Comparison of ENCODE assay signal across 1 cellular context in genomic region chr17:46976626-46977270, GRCh38.
TF ChIP-seq lines count a peak whose summit lies in the region.

No MANE protein-coding gene starts in this region.

TF ChIP-seq in K562, 482 proteins besides CTCF, POLR2A, EP300 and RAD21 (continued from another document and continues in another):
- TF ChIP-seq ZNF277 (CRISPR knock-in tag; IDR thresholded peaks at IDR 0.05; ENCODE audit: borderline replicate concordance) (no peak), STAT5B (CRISPR knock-in tag; IDR thresholded peaks at IDR 0.05) (no peak), U2AF1 (optimal IDR thresholded peaks at IDR 0.05; ENCODE audit: low read depth, low read length) (no peak), ZNF778 (CRISPR knock-in tag; IDR thresholded peaks at IDR 0.05) (no peak), NR4A1 (CRISPR knock-in tag; IDR thresholded peaks at IDR 0.05) (no peak), NR4A1 (tag; IDR thresholded peaks at IDR 0.05) (no peak), XRCC5 (IDR thresholded peaks at IDR 0.05; ENCODE audit: low read depth, low read length) (peak; percentile 63; the same call in 1 of the 2 replicates), ARID2 (IDR thresholded peaks at IDR 0.05) (no peak), ZNF583 (CRISPR knock-in tag; IDR thresholded peaks at IDR 0.05) (no peak), ZNF354B (CRISPR knock-in tag; IDR thresholded peaks at IDR 0.05) (no peak), ZNF347 (CRISPR knock-in tag; IDR thresholded peaks at IDR 0.05; ENCODE audit: low read depth) (no peak), ZNF274 (IDR thresholded peaks at IDR 0.05; ENCODE audit: borderline replicate concordance, low read depth, low read length) (no peak), FOSL1 (tag; conservative IDR thresholded peaks at IDR 0.05) (peak; percentile 68), BHLHE40 (IDR thresholded peaks at IDR 0.05; ENCODE audit: low read length) (no peak), ARHGAP35 (IDR thresholded peaks at IDR 0.05; ENCODE audit: partially characterized antibody) (no peak), RBM17 (IDR thresholded peaks at IDR 0.05; ENCODE audit: borderline replicate concordance, low read depth, low read length) (no peak), TAF1 (IDR thresholded peaks at IDR 0.05; ENCODE audit: control insufficient read depth, extremely low read depth, insufficient read depth, low read length, severe bottlenecking) (no peak), POLR2AphosphoS5 (IDR thresholded peaks at IDR 0.05; ENCODE audit: control insufficient read depth, insufficient read depth, low read depth, low read length) (peak; percentile 42; the same call in 1 of the 2 replicates), NCOA2 (IDR thresholded peaks at IDR 0.05; ENCODE audit: partially characterized antibody in 2 of 2) (no peak), CSDE1 (IDR thresholded peaks at IDR 0.05) (no peak), MYNN (IDR thresholded peaks at IDR 0.05) (no peak), MYNN (CRISPR knock-in tag; IDR thresholded peaks at IDR 0.05) (no peak), PHF20 (IDR thresholded peaks at IDR 0.05; ENCODE audit: partially characterized antibody) (no peak), MCM5 (IDR thresholded peaks at IDR 0.05; ENCODE audit: low read depth) (no peak), SMAD1 (IDR thresholded peaks at IDR 0.05; ENCODE audit: low read depth, low read length, partially characterized antibody) (no peak), ZNF24 (IDR thresholded peaks at IDR 0.05) (no peak), LARP7 (IDR thresholded peaks at IDR 0.05) (no peak), CREB5 (CRISPR knock-in tag; IDR thresholded peaks at IDR 0.05) (no peak), RBBP5 (IDR thresholded peaks at IDR 0.05; ENCODE audit: borderline replicate concordance, insufficient read depth, low read length, poor library complexity, severe bottlenecking) (no peak), ARID1B (IDR thresholded peaks at IDR 0.05) (peak; percentile 76), ZBTB8A (IDR thresholded peaks at IDR 0.05; ENCODE audit: partially characterized antibody) (no peak), ATF3 (IDR thresholded peaks at IDR 0.05) (peak; percentile 66), ATF3 (CRISPR knock-in tag; conservative IDR thresholded peaks at IDR 0.05) (peak; percentile 74; the same call in 1 of the 2 replicates), USF1 (CRISPR knock-in tag; IDR thresholded peaks at IDR 0.05) (no peak), ZFX (CRISPR knock-in tag; IDR thresholded peaks at IDR 0.05) (no peak), ZKSCAN3 (CRISPR knock-in tag; IDR thresholded peaks at IDR 0.05) (no peak), EGR1 (conservative IDR thresholded peaks at IDR 0.05) (no peak), MTA3 (IDR thresholded peaks at IDR 0.05; ENCODE audit: borderline replicate concordance) (no peak), FOXA3 (CRISPR knock-in tag; conservative IDR thresholded peaks at IDR 0.05 in 1 of 2, IDR thresholded peaks at IDR 0.05 in 1 of 2) (no peak), TARDBP (IDR thresholded peaks at IDR 0.05) (no peak), ELF2 (CRISPR knock-in tag; IDR thresholded peaks at IDR 0.05) (no peak), POLR2H (tag; IDR thresholded peaks at IDR 0.05; ENCODE audit: low read depth) (no peak), ELF4 (CRISPR knock-in tag; IDR thresholded peaks at IDR 0.05) (no peak), ESRRA (IDR thresholded peaks at IDR 0.05; ENCODE audit: borderline replicate concordance, low read depth) (no peak), GTF2F1 (IDR thresholded peaks at IDR 0.05; ENCODE audit: low read depth, low read length) (no peak), NR1H2 (CRISPR knock-in tag; IDR thresholded peaks at IDR 0.05) (no peak), PHTF2 (CRISPR knock-in tag; IDR thresholded peaks at IDR 0.05) (no peak), SMARCA4 (IDR thresholded peaks at IDR 0.05) (peak; percentile 81; the same call in 1 of the 2 replicates), PRPF4 (IDR thresholded peaks at IDR 0.05; ENCODE audit: insufficient read depth, low read depth, low read length, poor library complexity, severe bottlenecking) (no peak)
- TF ChIP-seq, protein P1, sequence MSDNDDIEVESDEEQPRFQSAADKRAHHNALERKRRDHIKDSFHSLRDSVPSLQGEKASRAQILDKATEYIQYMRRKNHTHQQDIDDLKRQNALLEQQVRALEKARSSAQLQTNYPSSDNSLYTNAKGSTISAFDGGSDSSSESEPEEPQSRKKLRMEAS (CRISPR knock-in tag; IDR thresholded peaks at IDR 0.05) = 0 out of 2 replicates have a peak, but pooled peaks have one; percentile 16
- TF ChIP-seq, protein P2, sequence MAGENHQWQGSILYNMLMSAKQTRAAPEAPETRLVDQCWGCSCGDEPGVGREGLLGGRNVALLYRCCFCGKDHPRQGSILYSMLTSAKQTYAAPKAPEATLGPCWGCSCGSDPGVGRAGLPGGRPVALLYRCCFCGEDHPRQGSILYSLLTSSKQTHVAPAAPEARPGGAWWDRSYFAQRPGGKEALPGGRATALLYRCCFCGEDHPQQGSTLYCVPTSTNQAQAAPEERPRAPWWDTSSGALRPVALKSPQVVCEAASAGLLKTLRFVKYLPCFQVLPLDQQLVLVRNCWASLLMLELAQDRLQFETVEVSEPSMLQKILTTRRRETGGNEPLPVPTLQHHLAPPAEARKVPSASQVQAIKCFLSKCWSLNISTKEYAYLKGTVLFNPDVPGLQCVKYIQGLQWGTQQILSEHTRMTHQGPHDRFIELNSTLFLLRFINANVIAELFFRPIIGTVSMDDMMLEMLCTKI (IDR thresholded peaks at IDR 0.05; ENCODE audit: partially characterized antibody) = no peak
- TF ChIP-seq, protein P3, sequence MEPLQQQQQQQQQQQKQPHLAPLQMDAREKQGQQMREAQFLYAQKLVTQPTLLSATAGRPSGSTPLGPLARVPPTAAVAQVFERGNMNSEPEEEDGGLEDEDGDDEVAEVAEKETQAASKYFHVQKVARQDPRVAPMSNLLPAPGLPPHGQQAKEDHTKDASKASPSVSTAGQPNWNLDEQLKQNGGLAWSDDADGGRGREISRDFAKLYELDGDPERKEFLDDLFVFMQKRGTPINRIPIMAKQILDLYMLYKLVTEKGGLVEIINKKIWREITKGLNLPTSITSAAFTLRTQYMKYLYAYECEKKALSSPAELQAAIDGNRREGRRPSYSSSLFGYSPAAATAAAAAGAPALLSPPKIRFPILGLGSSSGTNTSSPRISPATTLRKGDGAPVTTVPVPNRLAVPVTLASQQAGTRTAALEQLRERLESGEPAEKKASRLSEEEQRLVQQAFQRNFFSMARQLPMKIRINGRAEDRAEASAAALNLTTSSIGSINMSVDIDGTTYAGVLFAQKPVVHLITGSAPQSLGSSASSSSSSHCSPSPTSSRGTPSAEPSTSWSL (CRISPR knock-in tag; IDR thresholded peaks at IDR 0.05; ENCODE audit: borderline replicate concordance) = no peak
- TF ChIP-seq, protein P4, sequence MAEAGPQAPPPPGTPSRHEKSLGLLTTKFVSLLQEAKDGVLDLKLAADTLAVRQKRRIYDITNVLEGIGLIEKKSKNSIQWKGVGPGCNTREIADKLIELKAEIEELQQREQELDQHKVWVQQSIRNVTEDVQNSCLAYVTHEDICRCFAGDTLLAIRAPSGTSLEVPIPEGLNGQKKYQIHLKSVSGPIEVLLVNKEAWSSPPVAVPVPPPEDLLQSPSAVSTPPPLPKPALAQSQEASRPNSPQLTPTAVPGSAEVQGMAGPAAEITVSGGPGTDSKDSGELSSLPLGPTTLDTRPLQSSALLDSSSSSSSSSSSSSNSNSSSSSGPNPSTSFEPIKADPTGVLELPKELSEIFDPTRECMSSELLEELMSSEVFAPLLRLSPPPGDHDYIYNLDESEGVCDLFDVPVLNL (CRISPR knock-in tag; IDR thresholded peaks at IDR 0.05; ENCODE audit: low read depth) = no peak
- TF ChIP-seq, protein P5, sequence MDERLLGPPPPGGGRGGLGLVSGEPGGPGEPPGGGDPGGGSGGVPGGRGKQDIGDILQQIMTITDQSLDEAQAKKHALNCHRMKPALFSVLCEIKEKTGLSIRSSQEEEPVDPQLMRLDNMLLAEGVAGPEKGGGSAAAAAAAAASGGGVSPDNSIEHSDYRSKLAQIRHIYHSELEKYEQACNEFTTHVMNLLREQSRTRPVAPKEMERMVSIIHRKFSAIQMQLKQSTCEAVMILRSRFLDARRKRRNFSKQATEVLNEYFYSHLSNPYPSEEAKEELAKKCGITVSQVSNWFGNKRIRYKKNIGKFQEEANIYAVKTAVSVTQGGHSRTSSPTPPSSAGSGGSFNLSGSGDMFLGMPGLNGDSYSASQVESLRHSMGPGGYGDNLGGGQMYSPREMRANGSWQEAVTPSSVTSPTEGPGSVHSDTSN (CRISPR knock-in tag; IDR thresholded peaks at IDR 0.05; ENCODE audit: low read depth) = no peak
- TF ChIP-seq, protein P5 (tag; conservative IDR thresholded peaks at IDR 0.05; ENCODE audit: low read depth) = no peak
- TF ChIP-seq, protein P6, sequence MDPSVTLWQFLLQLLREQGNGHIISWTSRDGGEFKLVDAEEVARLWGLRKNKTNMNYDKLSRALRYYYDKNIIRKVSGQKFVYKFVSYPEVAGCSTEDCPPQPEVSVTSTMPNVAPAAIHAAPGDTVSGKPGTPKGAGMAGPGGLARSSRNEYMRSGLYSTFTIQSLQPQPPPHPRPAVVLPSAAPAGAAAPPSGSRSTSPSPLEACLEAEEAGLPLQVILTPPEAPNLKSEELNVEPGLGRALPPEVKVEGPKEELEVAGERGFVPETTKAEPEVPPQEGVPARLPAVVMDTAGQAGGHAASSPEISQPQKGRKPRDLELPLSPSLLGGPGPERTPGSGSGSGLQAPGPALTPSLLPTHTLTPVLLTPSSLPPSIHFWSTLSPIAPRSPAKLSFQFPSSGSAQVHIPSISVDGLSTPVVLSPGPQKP (CRISPR knock-in tag; IDR thresholded peaks at IDR 0.05) = no peak
- TF ChIP-seq, protein P7, sequence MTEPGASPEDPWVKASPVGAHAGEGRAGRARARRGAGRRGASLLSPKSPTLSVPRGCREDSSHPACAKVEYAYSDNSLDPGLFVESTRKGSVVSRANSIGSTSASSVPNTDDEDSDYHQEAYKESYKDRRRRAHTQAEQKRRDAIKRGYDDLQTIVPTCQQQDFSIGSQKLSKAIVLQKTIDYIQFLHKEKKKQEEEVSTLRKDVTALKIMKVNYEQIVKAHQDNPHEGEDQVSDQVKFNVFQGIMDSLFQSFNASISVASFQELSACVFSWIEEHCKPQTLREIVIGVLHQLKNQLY (CRISPR knock-in tag; conservative IDR thresholded peaks at IDR 0.05) = no peak
